10 cellular contexts compared by ENCODE assay signal in the genomic region with DNA sequence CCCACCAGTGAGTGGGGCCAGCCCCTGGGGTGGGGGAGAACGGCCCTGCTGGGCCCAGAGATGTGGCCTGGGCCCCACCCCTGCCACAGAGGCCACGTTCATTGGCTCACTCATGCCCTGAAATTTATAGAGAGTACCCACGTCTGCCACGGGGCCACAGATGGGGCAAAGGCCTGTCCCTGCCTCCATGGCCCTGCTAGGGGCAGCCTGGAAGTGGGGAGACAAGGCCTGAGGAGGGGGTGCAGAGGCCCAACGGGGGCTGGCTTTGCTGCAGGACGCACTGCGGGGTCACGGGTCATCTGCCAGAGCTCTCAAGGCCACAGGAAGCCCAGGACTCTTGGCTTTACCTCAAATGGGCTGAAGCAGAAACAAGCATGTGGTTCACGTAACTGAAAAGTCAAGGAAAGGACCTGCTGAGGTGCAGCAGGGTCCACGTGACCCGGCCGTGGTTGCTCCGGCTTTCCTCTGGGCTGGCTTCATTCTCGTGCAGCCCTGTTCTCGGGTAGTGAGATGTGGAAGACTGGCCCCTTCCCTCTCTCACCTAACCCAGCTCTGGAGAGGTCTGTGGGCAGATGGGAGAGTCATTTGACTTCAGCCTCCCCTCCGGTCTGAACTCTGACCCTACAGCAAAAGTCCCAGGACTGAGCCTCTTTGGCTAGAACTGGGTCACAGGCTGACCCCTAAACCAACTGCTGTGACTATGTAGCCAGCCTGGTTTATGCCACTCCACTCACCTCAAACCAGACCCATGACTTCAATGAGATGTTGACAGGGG. TPM values are rescaled to one million over a fixed set of nuclear protein-coding genes. Genes with fewer than 3 reads are reported as not detected.
DNase-seq lines count a peak whose midpoint lies in the region; ATAC-seq and TF ChIP-seq lines count a peak whose summit lies in the region.
"Had no signal": no experiment of that assay in that cellular context is flagged by ENCODE, and none has a peak within 500 bp of the region (broad histone marks: within the 10 kb centered on the region; RNA-seq: fewer than 3 reads in every experiment).

No MANE protein-coding gene starts in this region.

- no peak for ATAC-seq in central memory CD8-positive, alpha-beta T cell (replicated peaks; ENCODE audit: extremely low read depth, poor library complexity, severe bottlenecking)
- ATAC-seq in HG02623 (IDR thresholded peaks at IDR 0.05; ENCODE audit: unreplicated experiment): no peak
- no peak for ATAC-seq in GM19023 (IDR thresholded peaks at IDR 0.05; ENCODE audit: unreplicated experiment)
- no peak for ATAC-seq in HG02798 (IDR thresholded peaks at IDR 0.05; ENCODE audit: poor library complexity, unreplicated experiment)

- no peaks in the 10 kb centered on the region for H3K4me1 ChIP-seq in BE2C

- H3K9me3 ChIP-seq in BE2C: no peaks in the 10 kb centered on the region
- H3K9me3 ChIP-seq: adrenal gland had no signal

- H3K27me3 Mint-ChIP-seq in HFFc6 (ENCODE audit: insufficient read depth) (peaks cover 4% of the 10 kb centered on the region), nephron (ENCODE audit: low read depth) (peaks cover 13% of the 10 kb centered on the region)
- H3K27me3 Mint-ChIP-seq in central memory CD8-positive, alpha-beta T cell: no peaks in the 10 kb centered on the region

- no peak for TF ChIP-seq CTCF in BE2C (IDR thresholded peaks at IDR 0.05; ENCODE audit: low read depth, low read length)
- TF ChIP-seq CTCF in HFFc6 (IDR thresholded peaks at IDR 0.05): no peak
- TF ChIP-seq CTCF in nephron (IDR thresholded peaks at IDR 0.05; ENCODE audit: unreplicated experiment in 3 of 3): no peak

- H3K4me1 Mint-ChIP-seq in HFFc6 (ENCODE audit: low read depth): peaks cover 12% of the 10 kb centered on the region
- H3K4me1 Mint-ChIP-seq in central memory CD8-positive, alpha-beta T cell: peaks cover 24% of the 10 kb centered on the region
- peaks cover 12% of the 10 kb centered on the region for H3K4me1 Mint-ChIP-seq in nephron

- DNase-seq in BE2C (no peak), HFFc6 (no peak), NCI-H1436 treated with DMSO at 0.1 percent for 48 hours (lab: John Stamatoyannopoulos, UW) (no peak)
- DNase-seq in central memory CD8-positive, alpha-beta T cell (ENCODE audit: low spot score in 2 of 2): no peak

- no peaks in the 10 kb centered on the region for H3K36me3 ChIP-seq in BE2C
- H3K36me3 ChIP-seq: adrenal gland had no signal

- peak overlapping the region; percentile 63 for H3K4me3 ChIP-seq in BE2C (ENCODE audit: low read depth, low read length)

- no peaks in the 10 kb centered on the region for H3K36me3 Mint-ChIP-seq in HFFc6 (ENCODE audit: low read depth)
- H3K36me3 Mint-ChIP-seq in central memory CD8-positive, alpha-beta T cell (ENCODE audit: insufficient read depth): peaks cover 2% of the 10 kb centered on the region
- no peaks in the 10 kb centered on the region for H3K36me3 Mint-ChIP-seq in nephron (ENCODE audit: low read depth)

- no peak overlapping the region for H3K27ac Mint-ChIP-seq in HFFc6
- peak overlapping the region; percentile 89 for H3K27ac Mint-ChIP-seq in central memory CD8-positive, alpha-beta T cell (ENCODE audit: low read depth)
- no peak overlapping the region for H3K27ac Mint-ChIP-seq in nephron

- H3K9me3 Mint-ChIP-seq in HFFc6 (peaks cover 4% of the 10 kb centered on the region; the same call in 1 of the 2 replicates), nephron (no peaks in the 10 kb centered on the region)
- H3K9me3 Mint-ChIP-seq in central memory CD8-positive, alpha-beta T cell: no peaks in the 10 kb centered on the region

- H3K4me3 Mint-ChIP-seq in HFFc6 (peak overlapping the region; percentile 85; the same call in 1 of the 2 replicates), nephron (peak overlapping the region; percentile 83 to 88 (median 87))
- peak overlapping the region; percentile 79 for H3K4me3 Mint-ChIP-seq in central memory CD8-positive, alpha-beta T cell

- H3K27me3 ChIP-seq in BE2C: no peaks in the 10 kb centered on the region
- H3K27me3 ChIP-seq: adrenal gland had no signal

RNA-seq across cellular contexts. Expression of gene OSBPL2, which starts 1.1 kb away (rescaled TPM):
- polyA plus RNA-seq in BE2C (2012; ENCODE audit: insufficient read depth, insufficient read length, low read depth): 22.4 TPM
- 10 to 100 TPM; 32.2 to 37.6 (median 33.5) TPM for total RNA-seq in HFFc6 (2021; fragmentation: NEBNext Ultra II Directional; extraction: Animal tissue kit (Norgen Biotek cat#: 25700))

RNA-seq across cellular contexts. Expression of gene HRH3, which starts 17.1 kb away (rescaled TPM):
- 13.0 TPM for polyA plus RNA-seq in BE2C (2012; ENCODE audit: insufficient read depth, insufficient read length, low read depth)
- total RNA-seq in HFFc6 (2021; fragmentation: NEBNext Ultra II Directional; extraction: Animal tissue kit (Norgen Biotek cat#: 25700)): not detected
- total RNA-seq: mammary epithelial cell had no signal
- polyA plus RNA-seq: mammary epithelial cell had no signal

RNA-seq across cellular contexts. Expression of gene MTG2, which starts 54.4 kb away (rescaled TPM):
- polyA plus RNA-seq in BE2C (2012; ENCODE audit: insufficient read depth, insufficient read length, low read depth): 102 TPM
- total RNA-seq in HFFc6 (2021; fragmentation: NEBNext Ultra II Directional; extraction: Animal tissue kit (Norgen Biotek cat#: 25700)): 10 to 100 TPM; 27.9 to 33.8 (median 30.2) TPM
